ENCODE assay signal across 10 cellular contexts in the genomic region with DNA sequence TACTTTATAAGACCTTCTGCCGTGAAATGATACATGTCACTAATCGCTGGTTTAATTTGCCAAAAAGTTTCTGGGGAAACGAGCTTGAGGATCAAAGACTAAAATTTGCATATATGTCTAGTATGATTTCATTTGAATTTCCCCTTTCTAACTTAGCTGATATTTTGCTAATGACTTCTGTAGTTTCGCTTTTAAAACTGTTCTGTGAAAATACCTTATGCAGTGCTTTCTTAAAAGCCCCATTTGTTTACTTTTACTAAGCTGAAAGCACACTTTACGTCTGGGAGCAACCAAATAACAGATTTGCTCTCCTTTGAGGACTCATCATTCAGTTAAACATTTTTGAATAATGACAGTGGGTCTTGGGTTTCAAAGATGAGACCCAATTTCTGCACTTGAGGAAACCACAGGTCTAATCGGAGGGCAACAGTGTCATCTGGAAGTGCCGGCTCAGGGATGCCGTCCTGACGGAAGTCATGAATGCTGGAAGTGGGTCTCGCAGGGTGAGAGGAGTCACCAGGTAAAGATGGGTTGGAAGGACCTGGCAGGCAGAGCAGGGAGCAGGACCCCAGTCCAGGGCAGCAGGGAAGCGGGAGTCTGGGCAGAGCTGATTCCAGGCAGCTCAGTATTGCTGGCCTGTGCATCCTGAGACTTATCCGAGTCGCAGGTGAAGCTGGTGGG. TPM values are rescaled to one million over a fixed set of nuclear protein-coding genes. Genes with fewer than 3 reads are reported as not detected.
A peak's percentile ranks its signal among the peaks of the same experiment; 100 is the strongest.
DNase-seq lines count a peak whose midpoint lies in the region; ATAC-seq and TF ChIP-seq lines count a peak whose summit lies in the region.
"Had no signal": no experiment of that assay in that cellular context is flagged by ENCODE, and none has a peak within 500 bp of the region (broad histone marks: within the 10 kb centered on the region; RNA-seq: fewer than 3 reads in every experiment).

No MANE protein-coding gene starts in this region.

- CTCF ChIA-PET in CD8-positive, alpha-beta memory T cell (lab: Charles Lee): interaction anchor here (1.1 to 2.7 kb wide), 3 partner anchors 18 to 51 kb away, joined by 3 to 12 read pairs (median 3); no protein-coding TSS in a partner anchor

- H3K9me3 ChIP-seq in CD8-positive, alpha-beta memory T cell (ENCODE audit: low read length): no peaks in the 10 kb centered on the region
- H3K9me3 ChIP-seq in esophagus squamous epithelium: no peaks in the 10 kb centered on the region
- no peaks in the 10 kb centered on the region for H3K9me3 ChIP-seq in ascending aorta

- no peak for TF ChIP-seq POLR2A in esophagus squamous epithelium (IDR thresholded peaks at IDR 0.05)

- intact Hi-C loops in esophagus squamous epithelium (cut with DNase I) (no loop called here), ascending aorta (cut with DNase I) (no loop called here)
- intact Hi-C loops in activated T-helper 2 cell treated with anti-CD3 and anti-CD28 coated beads, Interferon-gamma antibody, Interleukin-2, Interleukin-4, amounts not matched to agents 10 μg/mL and 5 μg/mL and 100 μg/mL, durations not matched to agents 14 hours and 24 hours and 36 hours (cut with micrococcal nuclease): no loop called here

- peaks cover 5% of the 10 kb centered on the region for H3K4me1 ChIP-seq in CD8-positive, alpha-beta memory T cell (ENCODE audit: insufficient read depth, low read length)
- H3K4me1 ChIP-seq in esophagus squamous epithelium (peaks cover 9 to 31% (median 10%) of the 10 kb centered on the region in 3 donors), ascending aorta (peaks cover 0 to 23% of the 10 kb centered on the region in 2 donors)

- H3K36me3 ChIP-seq in CD8-positive, alpha-beta memory T cell (ENCODE audit: insufficient read depth, low read length): no peaks in the 10 kb centered on the region
- H3K36me3 ChIP-seq in esophagus squamous epithelium (no peaks in the 10 kb centered on the region), ascending aorta (no peaks in the 10 kb centered on the region)

- no peaks in the 10 kb centered on the region for H3K27me3 ChIP-seq in CD8-positive, alpha-beta memory T cell (ENCODE audit: insufficient read depth, low read length, poor library complexity, severe bottlenecking)
- H3K27me3 ChIP-seq in esophagus squamous epithelium: no peaks in the 10 kb centered on the region
- no peaks in the 10 kb centered on the region for H3K27me3 ChIP-seq in ascending aorta
- H3K27me3 ChIP-seq: dorsolateral prefrontal cortex had no signal

- ATAC-seq in GM19324 (IDR thresholded peaks at IDR 0.05; ENCODE audit: low FRiP score, unreplicated experiment) (peak; percentile 53), HG03354 (IDR thresholded peaks at IDR 0.05; ENCODE audit: poor library complexity, severe bottlenecking, unreplicated experiment) (peak; percentile 68)

- H3K4me3 Mint-ChIP-seq in CD8-positive, alpha-beta memory T cell: peak overlapping the region; percentile 80 to 94 (median 88)
- no peak overlapping the region for H3K4me3 Mint-ChIP-seq in activated T-helper 2 cell treated with anti-CD3 and anti-CD28 coated beads, Interferon-gamma antibody, Interleukin-2, Interleukin-4, amounts not matched to agents 10 μg/mL and 5 μg/mL and 100 μg/mL, durations not matched to agents 14 hours and 24 hours and 36 hours (ENCODE audit: low read depth)

- 47 to 57% methylated on average over 13 of the region's 13 CpGs for WGBS in esophagus squamous epithelium, 2 donors

- peak overlapping the region; percentile 20 for H3K27ac ChIP-seq in CD8-positive, alpha-beta memory T cell (ENCODE audit: low read depth, low read length)
- H3K27ac ChIP-seq in esophagus squamous epithelium (peak overlapping the region; percentile 18 to 72 (median 53)), ascending aorta (no peak overlapping the region)
- H3K27ac ChIP-seq: KMS-11 had no signal

- POLR2A ChIA-PET in CD8-positive, alpha-beta memory T cell (lab: Charles Lee): no interaction called here

- H3K36me3 Mint-ChIP-seq in CD8-positive, alpha-beta memory T cell: peaks cover 0 to 2% (median 1%) of the 10 kb centered on the region in 3 donors
- H3K36me3 Mint-ChIP-seq in activated T-helper 2 cell treated with anti-CD3 and anti-CD28 coated beads, Interferon-gamma antibody, Interleukin-2, Interleukin-4, amounts not matched to agents 10 μg/mL and 5 μg/mL and 100 μg/mL, durations not matched to agents 14 hours and 24 hours and 36 hours (ENCODE audit: low read depth): no peaks in the 10 kb centered on the region

- H3K9me3 Mint-ChIP-seq in CD8-positive, alpha-beta memory T cell: no peaks in the 10 kb centered on the region
- no peaks in the 10 kb centered on the region for H3K9me3 Mint-ChIP-seq in activated T-helper 2 cell treated with anti-CD3 and anti-CD28 coated beads, Interferon-gamma antibody, Interleukin-2, Interleukin-4, amounts not matched to agents 10 μg/mL and 5 μg/mL and 100 μg/mL, durations not matched to agents 14 hours and 24 hours and 36 hours

- DNase-seq in CD8-positive, alpha-beta memory T cell: no peak
- DNase-seq in esophagus squamous epithelium (lab: John Stamatoyannopoulos, UW): no peak
- DNase-seq in H4 (ENCODE audit: low spot score): no peak
- DNase-seq in activated T-helper 2 cell treated with anti-CD3 and anti-CD28 coated beads, Interferon-gamma antibody, Interleukin-2, Interleukin-4, amounts not matched to agents 10 μg/mL and 5 μg/mL and 100 μg/mL, durations not matched to agents 14 hours and 24 hours and 36 hours (ENCODE audit: low spot score): no peak
- no peak for DNase-seq in AG20443 (ENCODE audit: low spot score)
- DNase-seq in ascending aorta (ENCODE audit: low spot score in 2 of 2): no peak
- DNase-seq: dorsolateral prefrontal cortex had no signal

- H3K4me1 Mint-ChIP-seq in CD8-positive, alpha-beta memory T cell: peaks cover 59 to 69% (median 60%) of the 10 kb centered on the region in 3 donors
- peaks cover 17% of the 10 kb centered on the region for H3K4me1 Mint-ChIP-seq in activated T-helper 2 cell treated with anti-CD3 and anti-CD28 coated beads, Interferon-gamma antibody, Interleukin-2, Interleukin-4, amounts not matched to agents 10 μg/mL and 5 μg/mL and 100 μg/mL, durations not matched to agents 14 hours and 24 hours and 36 hours (ENCODE audit: low read depth)

- H3K27me3 Mint-ChIP-seq in CD8-positive, alpha-beta memory T cell: peaks cover 0 to 7% of the 10 kb centered on the region in 2 donors
- H3K27me3 Mint-ChIP-seq in activated T-helper 2 cell treated with anti-CD3 and anti-CD28 coated beads, Interferon-gamma antibody, Interleukin-2, Interleukin-4, amounts not matched to agents 10 μg/mL and 5 μg/mL and 100 μg/mL, durations not matched to agents 14 hours and 24 hours and 36 hours (ENCODE audit: low read depth): peaks cover 35% of the 10 kb centered on the region

- H3K27ac Mint-ChIP-seq in CD8-positive, alpha-beta memory T cell: peak overlapping the region; percentile 80 to 98 (median 88)
- H3K27ac Mint-ChIP-seq in activated T-helper 2 cell treated with anti-CD3 and anti-CD28 coated beads, Interferon-gamma antibody, Interleukin-2, Interleukin-4, amounts not matched to agents 10 μg/mL and 5 μg/mL and 100 μg/mL, durations not matched to agents 14 hours and 24 hours and 36 hours: no peak overlapping the region

- no peak for TF ChIP-seq CTCF in esophagus squamous epithelium (IDR thresholded peaks at IDR 0.05)
- no peak for TF ChIP-seq CTCF in ascending aorta (IDR thresholded peaks at IDR 0.05)

- peak overlapping the region; percentile 15 for H3K4me3 ChIP-seq in CD8-positive, alpha-beta memory T cell (ENCODE audit: low read length)
- H3K4me3 ChIP-seq in esophagus squamous epithelium (peak overlapping the region in 2 of 4 donors; percentile 18 to 32), ascending aorta (peak overlapping the region in 1 of 2 donors; percentile 48)
- H3K4me3 ChIP-seq: dorsolateral prefrontal cortex had no signal

RNA-seq across cellular contexts. Expression of a gene that starts 33.2 kb away (rescaled TPM):
- total RNA-seq in CD8-positive, alpha-beta memory T cell: 1 to 10 TPM; 8.8 to 9.4 TPM
- polyA plus RNA-seq in CD8-positive, alpha-beta memory T cell: 1.9 TPM
- 10 to 100 TPM; 22.7 to 36.0 (median 27.6) TPM for total RNA-seq in esophagus squamous epithelium
- total RNA-seq in H4 (2014; rRNA removed; shearing (Covaris generic)): 2.4 and 6.3 TPM in 2 replicates
- 1.6 and 1.8 TPM in 2 replicates for total RNA-seq in activated T-helper 2 cell treated with anti-CD3 and anti-CD28 coated beads, Interferon-gamma antibody, Interleukin-2, Interleukin-4, amounts not matched to agents 10 μg/mL and 5 μg/mL and 100 μg/mL, durations not matched to agents 14 hours and 24 hours and 36 hours
- 10.7 TPM for total RNA-seq in ascending aorta

Comparison
In these comparisons a context has a peak if more than half of its experiments do, and no peak if none do; other contexts are left out.
1. H3K27ac ChIP-seq: peak in CD8-positive, alpha-beta memory T cell (single experiment) and esophagus squamous epithelium (4 of 4); none in ascending aorta (0 of 2).